In genomic region chr9:133950206-133950915, GRCh38 we compare ENCODE assay signal across 13 cellular contexts. TPM values are rescaled to one million over a fixed set of nuclear protein-coding genes. Genes with fewer than 3 reads are reported as not detected.
DNase-seq lines count a peak whose midpoint lies in the region; ATAC-seq and TF ChIP-seq lines count a peak whose summit lies in the region.
"Had no signal": no experiment of that assay in that cellular context is flagged by ENCODE, and none has a peak within 500 bp of the region (broad histone marks: within the 10 kb centered on the region; RNA-seq: fewer than 3 reads in every experiment).

No MANE protein-coding gene starts in this region.

- no peaks in the 10 kb centered on the region for H3K9me3 Mint-ChIP-seq in activated naive CD8-positive, alpha-beta T cell treated with anti-CD3 and anti-CD28 coated beads, Interleukin-2, amount 50 U/mL, for 24 hours
- H3K9me3 Mint-ChIP-seq: activated naive CD8-positive, alpha-beta T cell treated with anti-CD3 and anti-CD28 coated beads, Interleukin-2, amount 10 ng/mL, durations not matched to agents 7 days and 5 days had no signal

- H3K9me3 ChIP-seq in SJCRH30 (replicated peaks), result no peaks in the 10 kb centered on the region
- no peaks in the 10 kb centered on the region for H3K9me3 ChIP-seq in upper lobe of left lung

- H3K36me3 Mint-ChIP-seq in activated naive CD8-positive, alpha-beta T cell treated with anti-CD3 and anti-CD28 coated beads, Interleukin-2, amount 50 U/mL, for 24 hours (ENCODE audit: low read depth), result no peaks in the 10 kb centered on the region
- H3K36me3 Mint-ChIP-seq: activated naive CD8-positive, alpha-beta T cell treated with anti-CD3 and anti-CD28 coated beads, Interleukin-2, amount 10 ng/mL, durations not matched to agents 7 days and 5 days had no signal

- no peak overlapping the region for H3K4me3 Mint-ChIP-seq in activated naive CD8-positive, alpha-beta T cell treated with anti-CD3 and anti-CD28 coated beads, Interleukin-2, amount 50 U/mL, for 24 hours
- H3K4me3 Mint-ChIP-seq: activated naive CD8-positive, alpha-beta T cell treated with anti-CD3 and anti-CD28 coated beads, Interleukin-2, amount 10 ng/mL, durations not matched to agents 7 days and 5 days had no signal

- no peak for TF ChIP-seq POLR2A in upper lobe of left lung (IDR thresholded peaks at IDR 0.05)

- peak overlapping the region; percentile 20 for H3K27ac ChIP-seq in SJCRH30
- peak overlapping the region in 2 of 4 donors; percentile 4 to 54 for H3K27ac ChIP-seq in upper lobe of left lung

- 79 to 91% methylated on average over 24 to 28 of the region's 29 CpGs for WGBS in upper lobe of left lung, 2 donors

- intact Hi-C loops in left ventricle myocardium superior (cut with micrococcal nuclease), result no loop called here

- H3K4me1 ChIP-seq in SJCRH30, result peaks cover 19% of the 10 kb centered on the region
- H3K4me1 ChIP-seq in upper lobe of left lung, result peaks cover 17 to 35% (median 33%) of the 10 kb centered on the region in 4 donors

- peaks cover 15% of the 10 kb centered on the region for H3K4me1 Mint-ChIP-seq in activated naive CD8-positive, alpha-beta T cell treated with anti-CD3 and anti-CD28 coated beads, Interleukin-2, amount 50 U/mL, for 24 hours

- H3K36me3 ChIP-seq in SJCRH30 (peaks cover 5% of the 10 kb centered on the region), upper lobe of left lung (peaks cover 0 to 3% (median 0%) of the 10 kb centered on the region in 4 donors)

- no peaks in the 10 kb centered on the region for H3K27me3 Mint-ChIP-seq in activated naive CD8-positive, alpha-beta T cell treated with anti-CD3 and anti-CD28 coated beads, Interleukin-2, amount 50 U/mL, for 24 hours
- H3K27me3 Mint-ChIP-seq: activated naive CD8-positive, alpha-beta T cell treated with anti-CD3 and anti-CD28 coated beads, Interleukin-2, amount 10 ng/mL, durations not matched to agents 7 days and 5 days had no signal

- peak in 1 of 4 donors; percentile 8 for TF ChIP-seq EP300 in upper lobe of left lung (IDR thresholded peaks at IDR 0.05)

- DNase-seq in NCI-H82 (lab: John Stamatoyannopoulos, UW) (peak; percentile 45), NCI-H82 treated with DMSO at 0.1 percent for 48 hours (lab: John Stamatoyannopoulos, UW; ENCODE audit: unreplicated experiment) (no peak), SJCRH30 (peak; percentile 81 to 88), left ventricle myocardium superior (peak; percentile 60), upper lobe of left lung (peak in 1 of 2 donors; percentile 56), SKM-1 treated with dmso at 0.1 percent for 144 hours (lab: John Stamatoyannopoulos, UW; ENCODE audit: unreplicated experiment) (no peak), A172 (ENCODE audit: low spot score) (no peak)
- DNase-seq in activated naive CD8-positive, alpha-beta T cell treated with anti-CD3 and anti-CD28 coated beads, Interleukin-2, amount 50 U/mL, for 24 hours, result no peak
- DNase-seq: activated CD4-positive, alpha-beta T cell treated with anti-CD3 and anti-CD28 coated beads for 48 hours; activated naive CD8-positive, alpha-beta T cell treated with anti-CD3 and anti-CD28 coated beads, Interleukin-2, amount 10 ng/mL, durations not matched to agents 7 days and 5 days; KBM-7; kidney glomerular epithelial cell; PC-3 had no signal

- H3K4me3 ChIP-seq in SJCRH30 (peak overlapping the region; percentile 3; the same call in 1 of the 2 replicates), upper lobe of left lung (no peak overlapping the region)

- H3K27me3 ChIP-seq in SJCRH30 (no peaks in the 10 kb centered on the region), upper lobe of left lung (no peaks in the 10 kb centered on the region)

- no peak overlapping the region for H3K27ac Mint-ChIP-seq in activated naive CD8-positive, alpha-beta T cell treated with anti-CD3 and anti-CD28 coated beads, Interleukin-2, amount 50 U/mL, for 24 hours
- H3K27ac Mint-ChIP-seq: activated naive CD8-positive, alpha-beta T cell treated with anti-CD3 and anti-CD28 coated beads, Interleukin-2, amount 10 ng/mL, durations not matched to agents 7 days and 5 days had no signal

- ATAC-seq in left ventricle myocardium superior, result peak; percentile 79
- ATAC-seq in upper lobe of left lung (ENCODE audit: low FRiP score in 2 of 2), result peak; percentile 30 to 41
- ATAC-seq in activated naive CD8-positive, alpha-beta T cell treated with anti-CD3 and anti-CD28 coated beads, Interleukin-2, amount 50 U/mL, for 24 hours, result no peak
- ATAC-seq: PC-3 had no signal

- no peak for TF ChIP-seq CTCF in upper lobe of left lung (IDR thresholded peaks at IDR 0.05)

RNA-seq across cellular contexts. Expression of gene VAV2, which starts 41.8 kb away (rescaled TPM):
- total RNA-seq in SJCRH30 (2014; rRNA removed; shearing (Covaris generic)), result 24.0 and 28.0 TPM in 2 replicates
- total RNA-seq in left ventricle myocardium superior (6.1 TPM), upper lobe of left lung (10 to 100 TPM; 12.0 to 38.8 (median 22.0) TPM)
- 14.2 and 14.4 TPM in 2 replicates for total RNA-seq in A172 (2014; rRNA removed; shearing (Covaris generic))

Comparison
In these comparisons a context has a peak if more than half of its experiments do, and no peak if none do; other contexts are left out.
1. DNase-seq: peak in NCI-H82 (single experiment), SJCRH30 (2 of 2) and left ventricle myocardium superior (single experiment); none in NCI-H82 treated with DMSO at 0.1 percent for 48 hours (single experiment), SKM-1 treated with dmso at 0.1 percent for 144 hours (single experiment), A172 (single experiment) and activated naive CD8-positive, alpha-beta T cell treated with anti-CD3 and anti-CD28 coated beads, Interleukin-2, amount 50 U/mL, for 24 hours (single experiment).